In the genomic region with DNA sequence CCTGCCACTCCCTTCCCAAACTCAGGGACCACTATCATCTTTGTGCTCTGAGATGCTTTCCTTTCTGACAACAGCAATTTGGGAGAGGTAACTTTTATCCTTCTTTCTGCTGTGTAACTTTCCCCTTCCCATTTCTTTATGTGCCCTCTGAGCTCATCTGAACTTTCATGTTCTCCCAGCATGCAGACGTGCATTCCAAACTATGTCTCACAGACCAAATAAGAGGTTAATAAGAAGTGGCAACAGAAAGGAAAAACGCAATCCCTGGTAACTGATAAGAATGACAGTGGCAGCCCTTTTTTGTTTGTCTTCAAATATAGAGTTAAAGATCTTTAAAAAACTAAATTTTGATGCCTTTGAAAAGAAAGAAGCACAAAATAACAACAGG, we compare ENCODE assay signal across 9 cellular contexts.
DNase-seq lines count a peak whose midpoint lies in the region; ATAC-seq and TF ChIP-seq lines count a peak whose summit lies in the region.
"Had no signal": no experiment of that assay in that cellular context is flagged by ENCODE, and none has a peak within 500 bp of the region (broad histone marks: within the 10 kb centered on the region; RNA-seq: fewer than 3 reads in every experiment).

No MANE protein-coding gene starts in this region.

- H3K27ac ChIP-seq in BLaER1 treated with 17β-estradiol and CSF1 and Interleukin-3, amounts not matched to agents 10 nM and 100 nM = peak overlapping the region in 2 of 11 experiments; percentile 4 to 51; a peak in 2 of 22 replicates
- H3K27ac ChIP-seq in Karpas-422 (ENCODE audit: low read length) (peak overlapping the region; percentile 69), colonic mucosa (peak overlapping the region; percentile 83)

- ATAC-seq in natural killer cell (no peak), HG02588 (IDR thresholded peaks at IDR 0.05; ENCODE audit: unreplicated experiment) (no peak), HG03432 (IDR thresholded peaks at IDR 0.05; ENCODE audit: unreplicated experiment) (no peak)

- peaks cover 11 to 42% (median 17%) of the 10 kb centered on the region in 11 experiments; a peak in 20 of 22 replicates for H3K36me3 ChIP-seq in BLaER1 treated with 17β-estradiol and CSF1 and Interleukin-3, amounts not matched to agents 10 nM and 100 nM
- peaks cover 48% of the 10 kb centered on the region; the same call in 1 of the 2 replicates for H3K36me3 ChIP-seq in Karpas-422 (ENCODE audit: insufficient read depth, low read length)
- no peaks in the 10 kb centered on the region for H3K36me3 ChIP-seq in colonic mucosa

- peak overlapping the region; percentile 18 for H3K4me3 Mint-ChIP-seq in natural killer cell

- no peaks in the 10 kb centered on the region for H3K36me3 Mint-ChIP-seq in natural killer cell

- peaks cover 53 to 68% (median 63%) of the 10 kb centered on the region in 10 experiments for H3K4me1 ChIP-seq in BLaER1 treated with 17β-estradiol and CSF1 and Interleukin-3, amounts not matched to agents 10 nM and 100 nM
- H3K4me1 ChIP-seq in Karpas-422 (ENCODE audit: low read length) (peaks cover 100% of the 10 kb centered on the region), colonic mucosa (peaks cover 27% of the 10 kb centered on the region)

- H3K79me2 ChIP-seq in Karpas-422 (ENCODE audit: low read length) = peaks cover 99% of the 10 kb centered on the region

- no peaks in the 10 kb centered on the region for H3K27me3 Mint-ChIP-seq in natural killer cell (ENCODE audit: low read depth in 2 of 2)

- H3K27me3 ChIP-seq in BLaER1 treated with 17β-estradiol and CSF1 and Interleukin-3, amounts not matched to agents 10 nM and 100 nM = peaks cover 0 to 4% (median 0%) of the 10 kb centered on the region in 11 experiments; a peak in 2 of 22 replicates
- H3K27me3 ChIP-seq in Karpas-422 (ENCODE audit: low read length) = no peaks in the 10 kb centered on the region
- H3K27me3 ChIP-seq in colonic mucosa = no peaks in the 10 kb centered on the region

- H3K4me3 ChIP-seq in BLaER1 treated with 17β-estradiol and CSF1 and Interleukin-3, amounts not matched to agents 10 nM and 100 nM = no peak overlapping the region
- H3K4me3 ChIP-seq in Karpas-422 (ENCODE audit: low read length) (no peak overlapping the region), colonic mucosa (no peak overlapping the region)

- H3K9me2 ChIP-seq in Karpas-422 (replicated peaks; ENCODE audit: insufficient read depth, low read length) = no peaks in the 10 kb centered on the region

- peaks cover 54 to 77% of the 10 kb centered on the region in 2 donors for H3K4me1 Mint-ChIP-seq in natural killer cell

- no peak for TF ChIP-seq CTCF in colonic mucosa (IDR thresholded peaks at IDR 0.05)
- no peak for TF ChIP-seq CTCF in natural killer cell (IDR thresholded peaks at IDR 0.05)

- no peak overlapping the region for H2AFZ ChIP-seq in Karpas-422 (ENCODE audit: low read length)

- peak overlapping the region in 1 of 11 experiments; percentile 3; a peak in 2 of 22 replicates for H3K9ac ChIP-seq in BLaER1 treated with 17β-estradiol and CSF1 and Interleukin-3, amounts not matched to agents 10 nM and 100 nM
- no peak overlapping the region for H3K9ac ChIP-seq in Karpas-422 (ENCODE audit: low read length)
- H3K9ac ChIP-seq in colonic mucosa (ENCODE audit: low read depth in 2 of 2, low read length in 2 of 2) = peak overlapping the region in 1 of 2 donors; percentile 64

- no peaks in the 10 kb centered on the region for H3K9me3 Mint-ChIP-seq in natural killer cell

- intact Hi-C loops in colonic mucosa (cut with DNase I) (no loop called here), natural killer cell (cut with micrococcal nuclease) (loop anchor here (2.0 kb wide), 1 partner anchor 15 kb away; no protein-coding TSS in a partner anchor)

- no peaks in the 10 kb centered on the region for H3K9me3 ChIP-seq in BLaER1 treated with 17β-estradiol and CSF1 and Interleukin-3, amounts not matched to agents 10 nM and 100 nM (replicated peaks in 1 of 11)
- H3K9me3 ChIP-seq in Karpas-422 (ENCODE audit: low read length) (no peaks in the 10 kb centered on the region), colonic mucosa (no peaks in the 10 kb centered on the region)

- H3K27ac Mint-ChIP-seq in natural killer cell = peak overlapping the region; percentile 79 to 83

- peaks cover 11 to 68% (median 17%) of the 10 kb centered on the region in 11 experiments; a peak in 18 of 22 replicates for H4K20me1 ChIP-seq in BLaER1 treated with 17β-estradiol and CSF1 and Interleukin-3, amounts not matched to agents 10 nM and 100 nM
- H4K20me1 ChIP-seq in Karpas-422 (ENCODE audit: insufficient read depth, low read depth, low read length) = peaks cover 40% of the 10 kb centered on the region

- DNase-seq in Karpas-422 (no peak), colonic mucosa (no peak), natural killer cell (no peak), iPS-NIHi7 (ENCODE audit: extremely low spot score) (no peak), midbrain (lab: John Stamatoyannopoulos, UW) (no peak)
- DNase-seq: NCI-H774 had no signal

- peak overlapping the region; percentile 43 to 84 (median 75) for H3K4me2 ChIP-seq in BLaER1 treated with 17β-estradiol and CSF1 and Interleukin-3, amounts not matched to agents 10 nM and 100 nM
- peak overlapping the region; percentile 57 for H3K4me2 ChIP-seq in Karpas-422 (ENCODE audit: low read depth, low read length, poor library complexity, severe bottlenecking)
